8 cellular contexts compared by ENCODE assay signal in the genomic region with DNA sequence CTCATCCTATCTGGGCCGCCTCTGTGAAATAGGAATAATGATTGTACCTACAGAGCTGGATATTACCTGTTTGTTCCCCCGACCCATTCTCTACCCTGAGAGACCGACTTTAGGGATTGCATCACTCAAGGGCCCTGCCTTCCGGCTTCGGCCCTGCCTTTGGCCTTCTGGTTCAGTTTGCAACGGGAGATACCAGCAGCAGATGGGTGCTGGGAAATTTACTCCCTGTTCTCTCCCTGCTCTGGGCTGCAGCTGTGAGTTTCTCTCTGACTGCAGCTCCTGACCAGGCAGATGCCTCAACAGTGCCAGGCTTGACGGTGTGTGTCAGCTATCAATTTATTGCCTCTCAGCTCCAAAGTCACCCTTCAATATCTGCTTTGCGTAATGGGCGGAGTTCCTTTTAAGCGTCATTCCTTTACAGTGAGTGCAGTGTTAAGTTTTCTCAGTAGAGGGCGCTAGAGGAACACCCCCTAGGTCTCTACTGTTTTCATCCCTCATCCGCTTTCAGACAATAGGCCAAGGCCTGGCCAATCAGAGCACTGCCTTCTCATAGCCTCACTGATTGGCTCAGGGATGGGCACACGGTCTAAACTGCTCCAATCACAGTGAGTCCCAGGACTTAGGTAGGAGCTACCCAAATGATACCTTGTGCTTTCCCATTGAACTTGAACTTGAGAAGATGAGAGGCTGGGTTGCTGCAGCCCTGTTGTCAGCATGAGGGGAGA. TPM values are rescaled to one million over a fixed set of nuclear protein-coding genes. Genes with fewer than 3 reads are reported as not detected.
DNase-seq lines count a peak whose midpoint lies in the region; ATAC-seq and TF ChIP-seq lines count a peak whose summit lies in the region.

No MANE protein-coding gene starts in this region.

- no peaks in the 10 kb centered on the region for H3K4me1 ChIP-seq in SJSA1 (replicated peaks)
- H3K4me1 ChIP-seq in lung (ENCODE audit: control insufficient read depth in 2 of 2, insufficient read depth in 2 of 2, low read length in 2 of 2), result peaks cover 0 to 3% of the 10 kb centered on the region in 2 donors

- H3K27me3 ChIP-seq in SJSA1 (replicated peaks) (no peaks in the 10 kb centered on the region), lung (ENCODE audit: control insufficient read depth, insufficient read depth) (no peaks in the 10 kb centered on the region)

- H3K36me3 ChIP-seq in SJSA1 (no peaks in the 10 kb centered on the region), lung (ENCODE audit: control insufficient read depth in 2 of 2, insufficient read depth in 2 of 2, low read length in 2 of 2) (no peaks in the 10 kb centered on the region)

- TF ChIP-seq CTCF in choroid plexus epithelial cell (conservative IDR thresholded peaks at IDR 0.05; ENCODE audit: low read depth, low read length) (peak; percentile 85), lung (IDR thresholded peaks at IDR 0.05; ENCODE audit: control extremely low read depth, extremely low read depth) (peak; percentile 17)

- ATAC-seq in GM19452 (IDR thresholded peaks at IDR 0.05; ENCODE audit: unreplicated experiment) (peak; percentile 86), lung (ENCODE audit: insufficient read depth, low FRiP score) (no peak)

- DNase-seq in COLO668 (lab: John Stamatoyannopoulos, UW; ENCODE audit: unreplicated experiment) (peak; percentile 27), LoVo (ENCODE audit: low spot score) (peak; percentile 12), SJSA1 (ENCODE audit: low read depth in 1 of 2, low spot score in 2 of 2) (peak; percentile 43 to 63), choroid plexus epithelial cell (ENCODE audit: low read depth) (peak; percentile 90), lung (ENCODE audit: low spot score) (no peak), T-helper 9 cell (no peak), NCI-H1436 (lab: John Stamatoyannopoulos, UW) (no peak)

- H3K4me3 ChIP-seq in SJSA1, result no peak overlapping the region
- no peak overlapping the region for H3K4me3 ChIP-seq in choroid plexus epithelial cell (ENCODE audit: low read depth, low read length)
- H3K4me3 ChIP-seq in lung, result no peak overlapping the region

- 36 to 37% methylated on average over 13 of the region's 13 CpGs for WGBS in lung, 2 donors

- H3K27ac ChIP-seq in SJSA1 (no peak overlapping the region), lung (ENCODE audit: low read depth in 1 of 2, low read length in 1 of 2) (no peak overlapping the region)

- H3K9me3 ChIP-seq in SJSA1 (replicated peaks) (no peaks in the 10 kb centered on the region), lung (ENCODE audit: control insufficient read depth in 2 of 2, insufficient read depth in 1 of 2, low read length in 1 of 2) (peaks cover 0 to 3% of the 10 kb centered on the region in 2 donors)

RNA-seq across cellular contexts. Expression of a gene that starts 30.0 kb away (rescaled TPM):
- 17.7 and 31.0 TPM in 2 replicates for total RNA-seq in SJSA1 (2014; rRNA removed; shearing (Covaris generic))
- total RNA-seq in lung, result under 1 TPM; 0.31 to 0.54 TPM
- polyA plus RNA-seq in lung, result under 1 TPM; 0.14 to 0.58 TPM

RNA-seq across cellular contexts. Expression of a gene that starts 34.3 kb away (rescaled TPM):
- 6.2 and 7.2 TPM in 2 replicates for total RNA-seq in SJSA1 (2014; rRNA removed; shearing (Covaris generic))
- 1 to 10 TPM; 3.3 to 5.9 TPM for total RNA-seq in lung
- 1 to 10 TPM; 1.8 to 3.4 TPM for polyA plus RNA-seq in lung

RNA-seq across cellular contexts. Expression of a gene that starts 34.6 kb away (rescaled TPM):
- total RNA-seq in SJSA1 (2014; rRNA removed; shearing (Covaris generic)), result 122 and 138 TPM in 2 replicates
- 10 to 100 TPM; 32.2 to 34.5 TPM for total RNA-seq in lung
- polyA plus RNA-seq in lung, result 10 to 100 TPM; 27.9 to 57.3 TPM

Comparison
In these comparisons a context has a peak if more than half of its experiments do, and no peak if none do; other contexts are left out.
1. DNase-seq: peak in COLO668 (single experiment), LoVo (single experiment), SJSA1 (2 of 2) and choroid plexus epithelial cell (single experiment); none in lung (single experiment), T-helper 9 cell (single experiment) and NCI-H1436 (single experiment).
2. RNA of a gene that starts 30.0 kb away (total RNA-seq): 17.7 to 31.0 TPM in SJSA1; 0.31 to 0.54 TPM in lung; every median in the first group is over 10 times any median in the second.